In the genomic region with DNA sequence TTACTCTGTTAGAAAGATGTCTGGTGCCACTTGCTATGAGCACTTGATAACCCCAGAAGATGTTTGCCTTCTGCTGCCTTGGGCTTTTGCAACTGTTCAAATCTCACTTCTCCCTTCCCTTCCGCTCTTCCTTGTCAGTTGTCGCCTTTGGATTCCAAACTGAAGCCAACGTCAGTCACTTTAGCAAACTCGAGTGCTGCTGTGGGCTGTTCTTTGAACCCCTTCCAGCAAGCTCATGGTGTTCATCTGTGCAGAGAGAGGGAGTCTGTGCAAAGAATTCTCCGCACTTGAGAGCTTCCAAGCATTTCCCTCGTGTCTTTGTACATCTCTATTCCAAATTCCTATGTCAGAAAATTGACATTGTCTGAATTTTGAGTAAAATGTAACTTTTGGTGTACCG, we compare ENCODE assay signal across 26 cellular contexts.
A peak's percentile ranks its signal among the peaks of the same experiment; 100 is the strongest.
DNase-seq lines count a peak whose midpoint lies in the region; ATAC-seq and TF ChIP-seq lines count a peak whose summit lies in the region.
"Had no signal": no experiment of that assay in that cellular context is flagged by ENCODE, and none has a peak within 500 bp of the region (broad histone marks: within the 10 kb centered on the region; RNA-seq: fewer than 3 reads in every experiment).

No MANE protein-coding gene starts in this region.

- TF ChIP-seq CTCF in left ventricle myocardium inferior (IDR thresholded peaks at IDR 0.05; ENCODE audit: borderline replicate concordance) (no peak), progenitor cell of endocrine pancreas (IDR thresholded peaks at IDR 0.05; ENCODE audit: unreplicated experiment) (no peak)

- peaks cover 24% of the 10 kb centered on the region for H3K9me3 ChIP-seq in left ventricle myocardium inferior (replicated peaks)

- no peak overlapping the region for H3K27ac Mint-ChIP-seq in progenitor cell of endocrine pancreas
- no peak overlapping the region for H3K27ac Mint-ChIP-seq in activated CD4-positive, alpha-beta T cell treated with anti-CD3 and anti-CD28 coated beads for 36 hours
- H3K27ac Mint-ChIP-seq: CD4-positive, alpha-beta T cell had no signal

- H3K36me3 Mint-ChIP-seq in progenitor cell of endocrine pancreas (ENCODE audit: insufficient read depth) = no peaks in the 10 kb centered on the region
- no peaks in the 10 kb centered on the region for H3K36me3 Mint-ChIP-seq in activated CD4-positive, alpha-beta T cell treated with anti-CD3 and anti-CD28 coated beads for 36 hours (ENCODE audit: low read depth)

- peaks cover 10% of the 10 kb centered on the region for H3K9me3 Mint-ChIP-seq in progenitor cell of endocrine pancreas (ENCODE audit: low read depth)
- H3K9me3 Mint-ChIP-seq in activated CD4-positive, alpha-beta T cell treated with anti-CD3 and anti-CD28 coated beads for 36 hours (ENCODE audit: low read depth) = peaks cover 22% of the 10 kb centered on the region

- POLR2A ChIA-PET in activated CD4-positive, alpha-beta T cell treated with anti-CD3 and anti-CD28 coated beads for 36 hours (lab: Charles Lee) = no interaction called here

- H3K4me1 Mint-ChIP-seq in progenitor cell of endocrine pancreas (ENCODE audit: low read depth) = no peaks in the 10 kb centered on the region
- no peaks in the 10 kb centered on the region for H3K4me1 Mint-ChIP-seq in activated CD4-positive, alpha-beta T cell treated with anti-CD3 and anti-CD28 coated beads for 36 hours

- H3K4me1 ChIP-seq in left ventricle myocardium inferior = no peaks in the 10 kb centered on the region
- H3K4me1 ChIP-seq: BLaER1 had no signal

- no peaks in the 10 kb centered on the region for H3K27me3 ChIP-seq in left ventricle myocardium inferior (ENCODE audit: low read depth)
- H3K27me3 ChIP-seq: BLaER1 had no signal

- peak; percentile 97 to 99 for DNase-seq in NCI-H524 (lab: John Stamatoyannopoulos, UW)
- DNase-seq in anterior cingulate cortex (lab: John Stamatoyannopoulos, UW) = peak in 30 of 58 donors; percentile 1 to 72 (median 20)
- DNase-seq in left ventricle myocardium inferior = peak; percentile 14
- peak in 6 of 10 donors; percentile 12 to 81 (median 34) for DNase-seq in posterior cingulate gyrus
- no peak for DNase-seq in DMS114 treated with DMSO at 0.1 percent for 48 hours (lab: John Stamatoyannopoulos, UW; ENCODE audit: unreplicated experiment)
- no peak for DNase-seq in progenitor cell of endocrine pancreas (ENCODE audit: low spot score, unreplicated experiment)
- no peak for DNase-seq in activated CD4-positive, alpha-beta T cell treated with anti-CD3 and anti-CD28 coated beads for 36 hours
- DNase-seq: CD4-positive, alpha-beta T cell; COR-L47; DMS 273 treated with DMSO at 0.1 percent for 48 hours; DND-41; GOT3; HCEC 1CT; KBM-7; NCI-H1105; NCI-H146; NCI-H2029; NCI-H345; NCI-H526 treated with DMSO at 0.1 percent for 48 hours; PC-9; RPMI8226; SIG-M5; SK-N-SH had no signal

- peak overlapping the region; percentile 26 for H3K27ac ChIP-seq in left ventricle myocardium inferior (replicated peaks)
- H3K27ac ChIP-seq: BLaER1, PC-9 had no signal

- H3K4me3 ChIP-seq in left ventricle myocardium inferior = peak overlapping the region; percentile 16
- H3K4me3 ChIP-seq: BLaER1, GM12878, PC-9 had no signal

- no peak overlapping the region for H3K4me3 Mint-ChIP-seq in progenitor cell of endocrine pancreas (ENCODE audit: low read depth)
- no peak overlapping the region for H3K4me3 Mint-ChIP-seq in activated CD4-positive, alpha-beta T cell treated with anti-CD3 and anti-CD28 coated beads for 36 hours
- H3K4me3 Mint-ChIP-seq: CD4-positive, alpha-beta T cell had no signal

- CTCF ChIA-PET in activated CD4-positive, alpha-beta T cell treated with anti-CD3 and anti-CD28 coated beads for 36 hours (lab: Charles Lee) = no interaction called here

- ATAC-seq in GM18858 (IDR thresholded peaks at IDR 0.05; ENCODE audit: unreplicated experiment) = no peak
- no peak for ATAC-seq in activated CD4-positive, alpha-beta T cell treated with anti-CD3 and anti-CD28 coated beads for 36 hours
- ATAC-seq: GM12878 had no signal

- no peaks in the 10 kb centered on the region for H3K27me3 Mint-ChIP-seq in progenitor cell of endocrine pancreas
- H3K27me3 Mint-ChIP-seq in activated CD4-positive, alpha-beta T cell treated with anti-CD3 and anti-CD28 coated beads for 36 hours = no peaks in the 10 kb centered on the region
- H3K27me3 Mint-ChIP-seq: CD4-positive, alpha-beta T cell had no signal

- intact Hi-C loops in left ventricle myocardium inferior (cut with micrococcal nuclease) = loop anchor here (10.0 kb wide), 1 partner anchor 58 kb away; no protein-coding TSS in a partner anchor
- intact Hi-C loops in posterior cingulate gyrus (cut with DNase I) = no loop called here
- intact Hi-C loops in activated CD4-positive, alpha-beta T cell treated with anti-CD3 and anti-CD28 coated beads for 36 hours (cut with DNase I, micrococcal nuclease) = no loop called here

- no peaks in the 10 kb centered on the region for H3K36me3 ChIP-seq in left ventricle myocardium inferior
- H3K36me3 ChIP-seq: BLaER1 had no signal

Comparison
In these comparisons a context has a peak if more than half of its experiments do, and no peak if none do; other contexts are left out.
1. DNase-seq: peak in NCI-H524 (2 of 2), anterior cingulate cortex (30 of 58), left ventricle myocardium inferior (single experiment) and posterior cingulate gyrus (6 of 10); none in DMS114 treated with DMSO at 0.1 percent for 48 hours (single experiment), progenitor cell of endocrine pancreas (single experiment) and activated CD4-positive, alpha-beta T cell treated with anti-CD3 and anti-CD28 coated beads for 36 hours (single experiment).